In the genomic region with DNA sequence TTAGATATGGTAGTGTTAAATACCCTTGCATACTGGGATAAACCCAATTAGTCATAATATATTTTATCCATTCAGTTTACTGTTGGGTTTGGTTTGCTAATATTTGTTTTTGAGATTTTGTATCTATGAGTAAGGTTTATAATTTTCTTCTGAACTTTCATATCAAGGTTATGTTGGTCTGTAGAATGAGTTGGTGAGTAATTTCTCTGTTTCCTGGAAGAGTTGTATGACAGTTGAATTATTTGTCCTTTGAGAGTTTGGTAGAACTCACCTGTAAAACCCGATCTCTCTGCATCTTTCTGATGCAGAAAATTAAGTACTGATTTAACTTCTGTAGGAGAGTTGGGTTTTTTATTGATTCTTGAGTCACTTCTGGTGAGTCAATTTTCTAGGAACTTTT, we compare ENCODE assay signal across 30 cellular contexts. TPM values are rescaled to one million over a fixed set of nuclear protein-coding genes. Genes with fewer than 3 reads are reported as not detected.
"Had no signal": no experiment of that assay in that cellular context is flagged by ENCODE, and none has a peak within 500 bp of the region (broad histone marks: within the 10 kb centered on the region; RNA-seq: fewer than 3 reads in every experiment).

No MANE protein-coding gene starts in this region.

- ATAC-seq: heart right ventricle, SK-N-SH treated with all-trans-retinoic acid at 6 μM for 48 hours, T-cell had no signal

- DNase-seq: activated CD4-positive, alpha-beta T cell treated with anti-CD3 and anti-CD28 coated beads, Interleukin-2, amount 50 U/mL, for 48 hours; activated CD4-positive, CD25-positive, alpha-beta regulatory T cell; activated CD8-positive, alpha-beta memory T cell treated with anti-CD3 and anti-CD28 coated beads, Interleukin-2, amount 50 U/mL, for 48 hours; activated gamma-delta T cell; adrenal gland; dermis blood vessel endothelial cell; effector memory CD4-positive, alpha-beta T cell; esophagus squamous epithelium; heart right ventricle; immature natural killer cell; kidney glomerular epithelial cell; left ventricle myocardium inferior; mammary epithelial cell; occipital lobe; SIG-M5; stimulated activated CD4-positive, alpha-beta T cell treated with anti-CD3 and anti-CD28 coated beads, Interleukin-12 subunit alpha, Interleukin-12 subunit beta, amount 100 ng/mL, for 4 hours; stimulated activated CD4-positive, alpha-beta T cell treated with anti-CD3 and anti-CD28 coated beads, Interleukin-1b, Interleukin-23, amount 100 ng/mL, for 48 hours; stimulated activated CD8-positive, alpha-beta memory T cell treated with anti-CD3 and anti-CD28 coated beads, Interleukin-4, amount 100 ng/mL, for 48 hours; T-cell; T1000; trophoblast cell had no signal

- H3K9me3 Mint-ChIP-seq: stimulated activated naive CD8-positive, alpha-beta T cell treated with anti-CD3 and anti-CD28 coated beads, Interleukin-15, Interleukin-2, amounts not matched to agents 100 ng/mL and 50 ng/mL, for 24 hours; T-cell had no signal

- H3K4me3 Mint-ChIP-seq: immature natural killer cell; stimulated activated naive CD8-positive, alpha-beta T cell treated with anti-CD3 and anti-CD28 coated beads, Interleukin-15, Interleukin-2, amounts not matched to agents 100 ng/mL and 50 ng/mL, for 24 hours; T-cell had no signal

- H3K36me3 ChIP-seq: adrenal gland, cardiac muscle cell, esophagus squamous epithelium, heart right ventricle, left ventricle myocardium inferior, right atrium auricular region, suprapubic skin, vagina had no signal

- H3K27me3 ChIP-seq: cardiac muscle cell, heart right ventricle, right atrium auricular region, vagina had no signal

- H3K27ac Mint-ChIP-seq: immature natural killer cell; stimulated activated naive CD8-positive, alpha-beta T cell treated with anti-CD3 and anti-CD28 coated beads, Interleukin-15, Interleukin-2, amounts not matched to agents 100 ng/mL and 50 ng/mL, for 24 hours; T-cell had no signal

- H3K4me1 ChIP-seq: adrenal gland, esophagus squamous epithelium, heart right ventricle, left ventricle myocardium inferior, right atrium auricular region, suprapubic skin, vagina had no signal

- H3K27ac ChIP-seq: adrenal gland, cardiac muscle cell, esophagus squamous epithelium, heart right ventricle, left ventricle myocardium inferior, right atrium auricular region, suprapubic skin, vagina had no signal

- H3K36me3 Mint-ChIP-seq: T-cell had no signal

- H3K9me3 ChIP-seq: adrenal gland, esophagus squamous epithelium, heart right ventricle, left ventricle myocardium inferior, right atrium auricular region, suprapubic skin, vagina had no signal

- H3K4me3 ChIP-seq: adrenal gland, cardiac muscle cell, esophagus squamous epithelium, heart right ventricle, left ventricle myocardium inferior, right atrium auricular region, suprapubic skin, vagina had no signal

- H3K4me1 Mint-ChIP-seq: T-cell had no signal

RNA-seq across cellular contexts. Expression of gene DDX4, which starts 20.4 kb away (rescaled TPM):
- total RNA-seq: adrenal gland, cardiac muscle cell, endothelial cell of umbilical vein, esophagus squamous epithelium, heart right ventricle, left ventricle myocardium inferior, mammary epithelial cell, mononuclear cell, occipital lobe, posterior vena cava, right atrium auricular region, suprapubic skin, T-cell, vagina had no signal
- polyA plus RNA-seq: adrenal gland, cardiac muscle cell, endothelial cell of umbilical vein, heart right ventricle, immature natural killer cell, mammary epithelial cell had no signal
